ENCODE assay signal across 19 cellular contexts in genomic region chr12:68975811-68976210, GRCh38. TPM values are rescaled to one million over a fixed set of nuclear protein-coding genes. Genes with fewer than 3 reads are reported as not detected.
DNase-seq lines count a peak whose midpoint lies in the region; ATAC-seq and TF ChIP-seq lines count a peak whose summit lies in the region.
"Had no signal": no experiment of that assay in that cellular context is flagged by ENCODE, and none has a peak within 500 bp of the region (broad histone marks: within the 10 kb centered on the region; RNA-seq: fewer than 3 reads in every experiment).

No MANE protein-coding gene starts in this region.

- H3K27ac ChIP-seq in VCaP (peak overlapping the region; percentile 61), upper lobe of right lung (no peak overlapping the region)
- H3K27ac ChIP-seq: C4-2B had no signal

- peaks cover 12% of the 10 kb centered on the region for H3K4me1 ChIP-seq in upper lobe of right lung

- peaks cover 3% of the 10 kb centered on the region for H3K27me3 Mint-ChIP-seq in nephron (ENCODE audit: low read depth)

- H3K4me3 ChIP-seq in upper lobe of right lung = no peak overlapping the region
- H3K4me3 ChIP-seq: K562 had no signal

- no peaks in the 10 kb centered on the region for H3K36me3 Mint-ChIP-seq in nephron (ENCODE audit: low read depth)
- H3K36me3 Mint-ChIP-seq: T-cell had no signal

- ATAC-seq in GM19452 (IDR thresholded peaks at IDR 0.05; ENCODE audit: unreplicated experiment) (peak; percentile 35), upper lobe of right lung (no peak), GM18873 (IDR thresholded peaks at IDR 0.05; ENCODE audit: low FRiP score, unreplicated experiment) (no peak), HG03045 (IDR thresholded peaks at IDR 0.05; ENCODE audit: unreplicated experiment) (no peak)
- ATAC-seq: HCT116, K562, T-cell had no signal

- peak overlapping the region in 2 of 3 experiments; percentile 17 to 64 for H3K27ac Mint-ChIP-seq in nephron
- H3K27ac Mint-ChIP-seq: T-cell had no signal

- peaks cover 20% of the 10 kb centered on the region for H3K4me1 Mint-ChIP-seq in nephron
- H3K4me1 Mint-ChIP-seq: T-cell had no signal

- DNase-seq in LHCN-M2 (ENCODE audit: low read depth) (peak; percentile 39), upper lobe of right lung (no peak), NCI-H345 treated with DMSO at 0.1 percent for 48 hours (lab: John Stamatoyannopoulos, UW; ENCODE audit: unreplicated experiment) (no peak)
- DNase-seq: DND-41, GOT3, NCI-H1105, NCI-H2081, SHP77 treated with DMSO at 0.1 percent for 48 hours, SK-N-SH, T-cell had no signal

- peaks cover 2% of the 10 kb centered on the region for H3K9me3 Mint-ChIP-seq in nephron
- H3K9me3 Mint-ChIP-seq: T-cell had no signal

- no peaks in the 10 kb centered on the region for H3K36me3 ChIP-seq in upper lobe of right lung

- no peaks in the 10 kb centered on the region for H3K9me3 ChIP-seq in upper lobe of right lung
- H3K9me3 ChIP-seq: SK-N-SH had no signal

- H3K27me3 ChIP-seq in upper lobe of right lung = no peaks in the 10 kb centered on the region

- intact Hi-C loops in upper lobe of right lung (cut with DNase I) = no loop called here

- H3K4me3 Mint-ChIP-seq in nephron = no peak overlapping the region
- H3K4me3 Mint-ChIP-seq: T-cell had no signal

- no peak for TF ChIP-seq CTCF in VCaP (conservative IDR thresholded peaks at IDR 0.05)
- TF ChIP-seq CTCF in nephron (IDR thresholded peaks at IDR 0.05; ENCODE audit: unreplicated experiment in 3 of 3) = no peak
- TF ChIP-seq CTCF in upper lobe of right lung (IDR thresholded peaks at IDR 0.05) = no peak

RNA-seq across cellular contexts. Expression of gene CPM, which starts 42.8 kb away (rescaled TPM):
- 13.3 and 20.5 TPM in 2 replicates for total RNA-seq in LHCN-M2 (2014; rRNA removed)
- polyA plus RNA-seq in LHCN-M2 (2012) = 5.8 TPM
- 165 TPM for total RNA-seq in upper lobe of right lung
- total RNA-seq: G401 had no signal
- polyA plus RNA-seq: K562 had no signal
